ENCODE assay signal across 35 cellular contexts in the genomic region with DNA sequence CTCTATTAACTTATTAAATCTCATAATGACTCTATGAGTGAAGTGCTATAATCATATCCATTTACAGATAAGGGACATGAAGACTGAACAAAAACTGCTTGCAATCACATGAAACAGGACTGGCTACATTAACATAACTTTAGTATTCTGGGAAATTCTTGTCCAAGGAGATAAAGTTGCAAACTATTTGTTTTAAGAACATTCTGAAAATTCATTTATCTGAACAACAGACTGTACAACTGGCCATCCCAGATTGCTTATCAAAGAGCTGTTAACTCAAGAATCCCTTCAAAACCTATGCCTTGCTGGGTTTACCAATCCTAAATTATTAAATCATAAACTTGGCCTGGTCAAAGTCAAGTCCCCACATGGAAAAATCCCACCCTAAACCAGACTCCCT.
"Had no signal": no experiment of that assay in that cellular context is flagged by ENCODE, and none has a peak within 500 bp of the region (broad histone marks: within the 10 kb centered on the region; RNA-seq: fewer than 3 reads in every experiment).

No MANE protein-coding gene starts in this region.

- H3K36me3 ChIP-seq: MG63 had no signal

- H3K9me3 ChIP-seq: MG63 had no signal

- H3K27ac ChIP-seq: KMS-11 had no signal

- H3K27me3 ChIP-seq: MG63 had no signal

- H3K4me3 ChIP-seq: MG63 had no signal

- H3K9ac ChIP-seq: KMS-11 had no signal

- H3K4me2 ChIP-seq: KMS-11 had no signal

- DNase-seq: Karpas-422, Kasumi-1, MG63, MM.1S, MV-4-11, NCI-H1048, NCI-H1092, NCI-H1092 treated with DMSO at 0.1 percent for 48 hours, NCI-H1417, NCI-H1417 treated with DMSO at 0.1 percent for 48 hours, NCI-H1436, NCI-H1436 treated with DMSO at 0.1 percent for 48 hours, NCI-H146, NCI-H1694, NCI-H1694 treated with DMSO at 0.1 percent for 48 hours, NCI-H187, NCI-H187 treated with DMSO at 0.1 percent for 48 hours, NCI-H1930, NCI-H2029, NCI-H2029 treated with DMSO at 0.1 percent for 48 hours, NCI-H2081, NCI-H2081 treated with DMSO at 0.1 percent for 48 hours, NCI-H2107, NCI-H2171, NCI-H2171 treated with DMSO at 0.1 percent for 48 hours, NCI-H2227 treated with DMSO at 0.1 percent for 48 hours, NCI-H226, NCI-H345, NCI-H446, NCI-H446 treated with DMSO at 0.1 percent for 48 hours, NCI-H510A, NCI-H510A treated with DMSO at 0.1 percent for 48 hours, NCI-H524, NCI-H524 treated with DMSO at 0.1 percent for 48 hours had no signal
